22 cellular contexts compared by ENCODE assay signal in genomic region chr14:85573406-85573805, GRCh38. TPM values are rescaled to one million over a fixed set of nuclear protein-coding genes. Genes with fewer than 3 reads are reported as not detected.
A peak's percentile ranks its signal among the peaks of the same experiment; 100 is the strongest.
DNase-seq lines count a peak whose midpoint lies in the region; ATAC-seq and TF ChIP-seq lines count a peak whose summit lies in the region.
"Had no signal": no experiment of that assay in that cellular context is flagged by ENCODE, and none has a peak within 500 bp of the region (broad histone marks: within the 10 kb centered on the region; RNA-seq: fewer than 3 reads in every experiment).

No MANE protein-coding gene starts in this region.

- H3K9me3 ChIP-seq in BLaER1 treated with 17β-estradiol and CSF1 and Interleukin-3, amounts not matched to agents 10 nM and 100 nM (replicated peaks in 1 of 11): no peaks in the 10 kb centered on the region
- H3K9me3 ChIP-seq in fibroblast of lung (ENCODE audit: control insufficient read depth, insufficient read depth, low read depth, low read length): no peaks in the 10 kb centered on the region
- H3K9me3 ChIP-seq in thyroid gland: no peaks in the 10 kb centered on the region
- H3K9me3 ChIP-seq: HAP-1, neutrophil, Peyer's patch, transverse colon had no signal

- H3K4me2 ChIP-seq in BLaER1 treated with 17β-estradiol and CSF1 and Interleukin-3, amounts not matched to agents 10 nM and 100 nM: peak overlapping the region; percentile 3 to 67 (median 37); a peak in 15 of 22 replicates
- H3K4me2 ChIP-seq in fibroblast of lung (ENCODE audit: extremely low read depth, insufficient read depth, low read length): peak overlapping the region; percentile 30

- no peaks in the 10 kb centered on the region for H3K9me3 Mint-ChIP-seq in mesothelial cell of epicardium
- H3K9me3 Mint-ChIP-seq: activated CD4-positive, alpha-beta T cell treated with anti-CD3 and anti-CD28 coated beads, Interleukin-2, amount 10 ng/mL, durations not matched to agents 7 days and 5 days had no signal

- H3K27me3 ChIP-seq in BLaER1 treated with 17β-estradiol and CSF1 and Interleukin-3, amounts not matched to agents 10 nM and 100 nM: no peaks in the 10 kb centered on the region
- H3K27me3 ChIP-seq in fibroblast of lung (ENCODE audit: control insufficient read depth, insufficient read depth, low read length) (no peaks in the 10 kb centered on the region), thyroid gland (no peaks in the 10 kb centered on the region)
- H3K27me3 ChIP-seq: neutrophil, Peyer's patch, transverse colon had no signal

- H3K27me3 Mint-ChIP-seq in mesothelial cell of epicardium (ENCODE audit: low read depth): no peaks in the 10 kb centered on the region
- H3K27me3 Mint-ChIP-seq: activated CD4-positive, alpha-beta T cell treated with anti-CD3 and anti-CD28 coated beads, Interleukin-2, amount 10 ng/mL, durations not matched to agents 7 days and 5 days had no signal

- peaks cover 74% of the 10 kb centered on the region for H3K4me1 Mint-ChIP-seq in mesothelial cell of epicardium
- H3K4me1 Mint-ChIP-seq: activated CD4-positive, alpha-beta T cell treated with anti-CD3 and anti-CD28 coated beads, Interleukin-2, amount 10 ng/mL, durations not matched to agents 7 days and 5 days had no signal

- H3K4me3 ChIP-seq in BLaER1 treated with 17β-estradiol and CSF1 and Interleukin-3, amounts not matched to agents 10 nM and 100 nM: no peak overlapping the region
- no peak overlapping the region for H3K4me3 ChIP-seq in fibroblast of lung (replicated peaks in 1 of 4; ENCODE audit: control extremely low read depth in 1 of 4, insufficient read depth in 1 of 4, low read depth in 3 of 4, low read length in 4 of 4)
- H3K4me3 ChIP-seq in thyroid gland (replicated peaks in 1 of 3): no peak overlapping the region
- H3K4me3 ChIP-seq: HAP-1, Peyer's patch, transverse colon had no signal

- no peak for TF ChIP-seq POLR2A in thyroid gland (IDR thresholded peaks at IDR 0.05)

- no peaks in the 10 kb centered on the region for H3K36me3 ChIP-seq in BLaER1 treated with 17β-estradiol and CSF1 and Interleukin-3, amounts not matched to agents 10 nM and 100 nM
- H3K36me3 ChIP-seq in fibroblast of lung (ENCODE audit: control insufficient read depth, insufficient read depth, low read length): no peaks in the 10 kb centered on the region
- H3K36me3 ChIP-seq in thyroid gland: no peaks in the 10 kb centered on the region
- H3K36me3 ChIP-seq: HAP-1, neutrophil, Peyer's patch, transverse colon had no signal

- H3K79me2 ChIP-seq in fibroblast of lung (ENCODE audit: control insufficient read depth, insufficient read depth, low read length): no peaks in the 10 kb centered on the region

- no peaks in the 10 kb centered on the region for H4K20me1 ChIP-seq in BLaER1 treated with 17β-estradiol and CSF1 and Interleukin-3, amounts not matched to agents 10 nM and 100 nM
- H4K20me1 ChIP-seq in fibroblast of lung (ENCODE audit: control insufficient read depth, extremely low read depth, insufficient read depth, low read length): no peaks in the 10 kb centered on the region

- H3K4me3 Mint-ChIP-seq in mesothelial cell of epicardium: no peak overlapping the region
- H3K4me3 Mint-ChIP-seq: activated CD4-positive, alpha-beta T cell treated with anti-CD3 and anti-CD28 coated beads, Interleukin-2, amount 10 ng/mL, durations not matched to agents 7 days and 5 days had no signal

- H3K36me3 Mint-ChIP-seq in mesothelial cell of epicardium: peaks cover 7% of the 10 kb centered on the region

- DNase-seq in NCI-H226 (peak; percentile 81), fibroblast of lung (ENCODE audit: low read depth in 2 of 2) (peak in 1 of 2 donors; percentile 67), sciatic nerve (ENCODE audit: low spot score) (no peak), NCI-H128 (lab: John Stamatoyannopoulos, UW; ENCODE audit: unreplicated experiment) (no peak), thyroid gland (no peak), mesothelial cell of epicardium (ENCODE audit: low spot score in 2 of 2, unreplicated experiment in 2 of 2) (no peak)
- DNase-seq: activated CD4-positive, alpha-beta T cell treated with anti-CD3 and anti-CD28 coated beads, Interleukin-2, amount 10 ng/mL, durations not matched to agents 7 days and 5 days; activated gamma-delta T cell; Calu3; Karpas-422; left colon; NCI-H1436; NCI-H2171 treated with DMSO at 0.1 percent for 48 hours; Peyer's patch; retina; stimulated activated naive CD4-positive, alpha-beta T cell; transverse colon had no signal

- 82 to 84% methylated on average over 4 of the region's 4 CpGs for WGBS in thyroid gland, 2 donors

- peaks cover 30 to 86% (median 40%) of the 10 kb centered on the region in 10 experiments for H3K4me1 ChIP-seq in BLaER1 treated with 17β-estradiol and CSF1 and Interleukin-3, amounts not matched to agents 10 nM and 100 nM
- H3K4me1 ChIP-seq in fibroblast of lung (ENCODE audit: control insufficient read depth, extremely low read depth, insufficient read depth, low read length): peaks cover 6% of the 10 kb centered on the region
- peaks cover 0 to 14% of the 10 kb centered on the region in 2 donors for H3K4me1 ChIP-seq in thyroid gland
- H3K4me1 ChIP-seq: Peyer's patch, transverse colon had no signal

- H2AFZ ChIP-seq in fibroblast of lung (ENCODE audit: low read length): no peak overlapping the region

- no peak overlapping the region for H3K27ac Mint-ChIP-seq in mesothelial cell of epicardium
- H3K27ac Mint-ChIP-seq: activated CD4-positive, alpha-beta T cell treated with anti-CD3 and anti-CD28 coated beads, Interleukin-2, amount 10 ng/mL, durations not matched to agents 7 days and 5 days had no signal

- TF ChIP-seq CTCF in fibroblast of lung (conservative IDR thresholded peaks at IDR 0.05 in 1 of 2, IDR thresholded peaks at IDR 0.05 in 1 of 2; ENCODE audit: low read depth in 1 of 2, low read length in 2 of 2) (no peak), thyroid gland (IDR thresholded peaks at IDR 0.05) (no peak), mesothelial cell of epicardium (IDR thresholded peaks at IDR 0.05; ENCODE audit: unreplicated experiment) (no peak)

- ATAC-seq in sciatic nerve: peak; percentile 37
- no peak for ATAC-seq in HG02798 (IDR thresholded peaks at IDR 0.05; ENCODE audit: poor library complexity, unreplicated experiment)
- ATAC-seq: left colon had no signal

- H3K9ac ChIP-seq in BLaER1 treated with 17β-estradiol and CSF1 and Interleukin-3, amounts not matched to agents 10 nM and 100 nM: no peak overlapping the region
- no peak overlapping the region for H3K9ac ChIP-seq in fibroblast of lung (ENCODE audit: insufficient read depth, low read length)

- peak overlapping the region in 5 of 11 experiments; percentile 7 to 62 (median 39); a peak in 5 of 22 replicates for H3K27ac ChIP-seq in BLaER1 treated with 17β-estradiol and CSF1 and Interleukin-3, amounts not matched to agents 10 nM and 100 nM
- H3K27ac ChIP-seq in fibroblast of lung (ENCODE audit: insufficient read depth, low read length) (peak overlapping the region; percentile 31), thyroid gland (no peak overlapping the region)
- H3K27ac ChIP-seq: neutrophil, Peyer's patch, transverse colon had no signal

- intact Hi-C loops in sciatic nerve (cut with DNase I): no loop called here
- intact Hi-C loops in thyroid gland (cut with DNase I): no loop called here

RNA-seq across cellular contexts. Expression of gene FLRT2, which starts 43.5 kb away (rescaled TPM):
- total RNA-seq in fibroblast of lung (14.5 and 22.9 TPM in 2 replicates), sciatic nerve (205 TPM), thyroid gland (10 to 100 TPM in 3 of 4 donors, 1 to 10 TPM in 1; 9.3 to 38.9 (median 23.5) TPM), mesothelial cell of epicardium (143 to 150 TPM (median 148 TPM) in 3 replicates)
- polyA plus RNA-seq in fibroblast of lung: 4.6 and 10.5 TPM in 2 replicates
- 6.0 and 12.6 TPM in 2 replicates for polyA plus RNA-seq in fibroblast of lung (2012)
- 7.9 and 24.5 TPM in 2 replicates for polyA minus RNA-seq in fibroblast of lung (ENCODE audit: low replicate concordance)
- total RNA-seq: activated CD4-positive, alpha-beta T cell treated with anti-CD3 and anti-CD28 coated beads, Interleukin-2, amount 10 ng/mL, durations not matched to agents 7 days and 5 days; Calu3; G401 had no signal
